In the genomic region with DNA sequence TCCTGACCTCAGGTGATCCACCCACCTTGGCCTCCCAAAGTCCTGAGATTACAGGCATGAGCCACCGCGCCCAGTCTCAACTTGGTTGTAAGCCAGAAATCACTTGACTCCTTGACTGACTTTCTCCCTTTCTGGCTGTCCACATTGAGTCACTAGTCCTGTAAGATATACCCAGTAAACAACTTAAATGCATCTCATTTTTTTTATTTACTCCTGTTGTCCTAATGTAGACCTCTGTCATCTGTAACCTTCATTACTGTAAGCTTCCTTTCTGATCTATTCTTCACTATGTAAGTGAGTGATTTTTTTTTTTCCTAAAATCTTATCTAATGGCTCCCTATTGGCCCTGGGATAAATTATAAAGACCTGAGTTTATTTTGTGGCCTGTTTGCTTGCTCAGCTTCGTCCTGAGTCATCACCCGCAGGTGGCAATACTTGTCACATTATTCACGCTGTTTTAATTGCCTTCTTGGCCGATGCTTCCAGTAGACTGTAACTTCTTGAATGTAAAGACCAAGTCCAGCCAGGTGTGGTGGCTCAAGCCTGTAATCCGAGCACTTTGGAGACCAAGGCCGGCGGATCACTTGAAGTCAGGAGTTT, we compare ENCODE assay signal across 10 cellular contexts. TPM values are rescaled to one million over a fixed set of nuclear protein-coding genes. Genes with fewer than 3 reads are reported as not detected.
DNase-seq lines count a peak whose midpoint lies in the region; ATAC-seq and TF ChIP-seq lines count a peak whose summit lies in the region.
"Had no signal": no experiment of that assay in that cellular context is flagged by ENCODE, and none has a peak within 500 bp of the region (broad histone marks: within the 10 kb centered on the region; RNA-seq: fewer than 3 reads in every experiment).

No MANE protein-coding gene starts in this region.

- intact Hi-C loops in testis (cut with DNase I; ENCODE audit: low total_unique reads), result no loop called here
- intact Hi-C loops in aorta (cut with DNase I), result no loop called here

- no peaks in the 10 kb centered on the region for H3K9me3 Mint-ChIP-seq in central memory CD8-positive, alpha-beta T cell
- peaks cover 13% of the 10 kb centered on the region for H3K9me3 Mint-ChIP-seq in nephron progenitor cell

- H3K36me3 ChIP-seq in MG63 (peaks cover 9% of the 10 kb centered on the region; the same call in 1 of the 2 replicates), testis (ENCODE audit: low read depth, missing control alignments) (no peaks in the 10 kb centered on the region), aorta (ENCODE audit: control insufficient read depth in 1 of 2, insufficient read depth in 2 of 2, low read length in 1 of 2) (peaks cover 0 to 2% of the 10 kb centered on the region in 2 donors)

- H3K27ac Mint-ChIP-seq in central memory CD8-positive, alpha-beta T cell (ENCODE audit: low read depth), result peak overlapping the region; percentile 71
- peak overlapping the region; percentile 78 for H3K27ac Mint-ChIP-seq in nephron progenitor cell

- TF ChIP-seq CTCF in nephron progenitor cell (IDR thresholded peaks at IDR 0.05) (no peak), testis (IDR thresholded peaks at IDR 0.05) (no peak)

- H3K4me3 ChIP-seq in MG63, result no peak overlapping the region
- no peak overlapping the region for H3K4me3 ChIP-seq in testis
- H3K4me3 ChIP-seq in aorta (ENCODE audit: low read length in 2 of 2), result no peak overlapping the region
- H3K4me3 ChIP-seq: GM12878 had no signal

- DNase-seq in EH (ENCODE audit: low read depth) (peak; percentile 54), MG63 (peak; percentile 56), nephron progenitor cell (no peak), testis (no peak), aorta (no peak)
- no peak for DNase-seq in central memory CD8-positive, alpha-beta T cell (ENCODE audit: low spot score in 2 of 2)
- DNase-seq: stimulated activated naive CD4-positive, alpha-beta T cell treated with Interleukin-2 at 50 U/mL for 16 hours had no signal

- H3K9me3 ChIP-seq in MG63 (no peaks in the 10 kb centered on the region), testis (no peaks in the 10 kb centered on the region), aorta (ENCODE audit: control insufficient read depth, low read length) (no peaks in the 10 kb centered on the region)

- ATAC-seq in central memory CD8-positive, alpha-beta T cell (replicated peaks; ENCODE audit: extremely low read depth, poor library complexity, severe bottlenecking), result no peak
- no peak for ATAC-seq in GM19463 (IDR thresholded peaks at IDR 0.05; ENCODE audit: unreplicated experiment)
- no peak for ATAC-seq in HG03135 (IDR thresholded peaks at IDR 0.05; ENCODE audit: unreplicated experiment)
- ATAC-seq in aorta (ENCODE audit: low FRiP score), result no peak
- ATAC-seq: GM12878 had no signal

- H3K4me3 Mint-ChIP-seq in central memory CD8-positive, alpha-beta T cell, result peak overlapping the region; percentile 26
- no peak overlapping the region for H3K4me3 Mint-ChIP-seq in nephron progenitor cell

- H3K4me1 ChIP-seq in testis (peaks cover 28% of the 10 kb centered on the region), aorta (ENCODE audit: control insufficient read depth in 1 of 2, insufficient read depth in 2 of 2, low read length in 2 of 2) (peaks cover 0 to 7% of the 10 kb centered on the region in 2 donors)

- H3K36me3 Mint-ChIP-seq in central memory CD8-positive, alpha-beta T cell (ENCODE audit: insufficient read depth), result peaks cover 31% of the 10 kb centered on the region
- peaks cover 64% of the 10 kb centered on the region for H3K36me3 Mint-ChIP-seq in nephron progenitor cell (ENCODE audit: low read depth)

- H3K4me1 Mint-ChIP-seq in central memory CD8-positive, alpha-beta T cell, result peaks cover 66% of the 10 kb centered on the region
- peaks cover 25% of the 10 kb centered on the region for H3K4me1 Mint-ChIP-seq in nephron progenitor cell

- H3K27me3 ChIP-seq in MG63 (no peaks in the 10 kb centered on the region), testis (no peaks in the 10 kb centered on the region), aorta (ENCODE audit: control insufficient read depth in 1 of 2, insufficient read depth in 2 of 2, low read length in 1 of 2) (no peaks in the 10 kb centered on the region)

- H3K27ac ChIP-seq in testis (no peak overlapping the region), aorta (ENCODE audit: low read depth in 1 of 2, low read length in 2 of 2) (no peak overlapping the region)

- 79 to 86% methylated on average over 9 of the region's 9 CpGs for WGBS in testis, 2 donors
- 76 to 81% methylated on average over 9 of the region's 9 CpGs for WGBS in aorta, 2 donors

- H3K27me3 Mint-ChIP-seq in central memory CD8-positive, alpha-beta T cell, result no peaks in the 10 kb centered on the region
- peaks cover 2% of the 10 kb centered on the region for H3K27me3 Mint-ChIP-seq in nephron progenitor cell (ENCODE audit: low read depth, poor library complexity)

- TF ChIP-seq POLR2A in testis (IDR thresholded peaks at IDR 0.05), result no peak

RNA-seq across cellular contexts. Expression of gene PAFAH1B1, which starts 41.0 kb away (rescaled TPM):
- 66.4 and 179 TPM in 2 replicates for total RNA-seq in MG63 (2014; rRNA removed; shearing (Covaris generic); ENCODE audit: low replicate concordance)
- total RNA-seq in testis (100 to 1,000 TPM; 157 to 225 TPM), aorta (100 to 1,000 TPM; 157 to 176 TPM)
- polyA plus RNA-seq in testis (ENCODE audit: insufficient read depth, low read depth, low replicate concordance) (597 TPM), aorta (10 to 100 TPM; 47.0 to 66.0 TPM)

Comparison
In these comparisons a context has a peak if more than half of its experiments do, and no peak if none do; other contexts are left out.
1. DNase-seq: peak in EH (single experiment) and MG63 (single experiment); none in central memory CD8-positive, alpha-beta T cell (0 of 2), nephron progenitor cell (single experiment), testis (single experiment) and aorta (0 of 2).